24 cellular contexts compared by ENCODE assay signal in the genomic region with DNA sequence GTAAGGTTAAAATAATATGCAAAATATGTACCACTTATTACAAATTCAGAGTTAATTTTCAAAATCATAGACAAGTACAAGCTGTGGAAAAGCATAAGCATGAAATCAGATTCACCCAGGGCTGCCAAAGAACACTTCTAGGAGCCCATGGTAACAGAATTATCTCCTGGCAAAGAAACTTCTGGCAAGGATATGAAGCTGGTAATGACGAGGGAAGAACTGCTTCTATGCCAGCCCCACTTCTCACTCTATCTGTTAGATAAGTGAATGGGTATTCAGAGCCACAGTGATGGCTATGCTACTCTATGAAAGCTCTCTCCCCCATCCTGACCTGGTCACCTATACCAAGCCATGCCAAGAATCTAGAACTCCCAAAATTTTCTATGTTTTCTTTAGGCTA. TPM values are rescaled to one million over a fixed set of nuclear protein-coding genes. Genes with fewer than 3 reads are reported as not detected.
DNase-seq lines count a peak whose midpoint lies in the region; ATAC-seq and TF ChIP-seq lines count a peak whose summit lies in the region.
"Had no signal": no experiment of that assay in that cellular context is flagged by ENCODE, and none has a peak within 500 bp of the region (broad histone marks: within the 10 kb centered on the region; RNA-seq: fewer than 3 reads in every experiment).

No MANE protein-coding gene starts in this region.

- no peaks in the 10 kb centered on the region for H3K27me3 ChIP-seq in right atrium auricular region
- no peaks in the 10 kb centered on the region for H3K27me3 ChIP-seq in right cardiac atrium (ENCODE audit: control insufficient read depth, insufficient read depth)
- H3K27me3 ChIP-seq in prostate gland (replicated peaks; ENCODE audit: insufficient read depth), result no peaks in the 10 kb centered on the region
- H3K27me3 ChIP-seq: BE2C had no signal

- no peak for DNase-seq in Right ventricle myocardium superior
- DNase-seq in right atrium auricular region (ENCODE audit: low spot score), result no peak
- DNase-seq in fibroblast of peridontal ligament (ENCODE audit: extremely low read depth), result peak; percentile 23
- peak; percentile 5 to 37 (median 8) for DNase-seq in right cardiac atrium
- no peak for DNase-seq in putamen (ENCODE audit: low spot score)
- DNase-seq in prostate gland (ENCODE audit: low spot score), result no peak
- no peak for DNase-seq in activated T-cell treated with anti-CD3 and anti-CD28 coated beads, Interleukin-2, amount 50 U/mL, for 1 hour
- DNase-seq: BE2C; CD4-positive, CD25-positive, alpha-beta regulatory T cell; COR-L47; DMS 273 treated with DMSO at 0.1 percent for 48 hours; DND-41; Kasumi-1; NCI-H1092 treated with DMSO at 0.1 percent for 48 hours; NCI-H146; NCI-H2081; NCI-H2171 treated with DMSO at 0.1 percent for 48 hours; NCI-H510A; NCI-H748 treated with DMSO at 0.1 percent for 48 hours; PC-3 had no signal

- intact Hi-C loops in Right ventricle myocardium superior (cut with DNase I) (loop anchor here (10.0 kb wide), 2 partner anchors 121 to 181 kb away; no protein-coding TSS in a partner anchor), right cardiac atrium (cut with DNase I) (no loop called here), prostate gland (cut with DNase I) (no loop called here)

- 10% methylated on average over 1 of the region's 1 CpG for WGBS in right cardiac atrium
- 15% methylated on average over 1 of the region's 1 CpG for WGBS in prostate gland

- no peaks in the 10 kb centered on the region for H3K4me1 ChIP-seq in right atrium auricular region
- H3K4me1 ChIP-seq in right cardiac atrium (ENCODE audit: control insufficient read depth, insufficient read depth, low read length), result peaks cover 1% of the 10 kb centered on the region
- H3K4me1 ChIP-seq in prostate gland (replicated peaks), result no peaks in the 10 kb centered on the region
- H3K4me1 ChIP-seq: BE2C, HAP-1 had no signal

- H3K36me3 ChIP-seq in right atrium auricular region, result no peaks in the 10 kb centered on the region
- no peaks in the 10 kb centered on the region for H3K36me3 ChIP-seq in prostate gland
- H3K36me3 ChIP-seq: BE2C, HAP-1 had no signal

- H3K4me3 ChIP-seq in right atrium auricular region (no peak overlapping the region), right cardiac atrium (ENCODE audit: low read length) (no peak overlapping the region), prostate gland (no peak overlapping the region)
- H3K4me3 ChIP-seq: HAP-1 had no signal

- TF ChIP-seq POLR2A in prostate gland (IDR thresholded peaks at IDR 0.05), result no peak

- H3K9me3 ChIP-seq in right atrium auricular region, result peaks cover 0 to 10% of the 10 kb centered on the region in 2 donors
- H3K9me3 ChIP-seq in right cardiac atrium (ENCODE audit: control insufficient read depth, low read length), result no peaks in the 10 kb centered on the region
- no peaks in the 10 kb centered on the region for H3K9me3 ChIP-seq in prostate gland
- H3K9me3 ChIP-seq: BE2C, HAP-1 had no signal

- H3K27ac ChIP-seq in right atrium auricular region, result no peak overlapping the region
- H3K27ac ChIP-seq in right cardiac atrium (ENCODE audit: low read length), result no peak overlapping the region
- no peak overlapping the region for H3K27ac ChIP-seq in prostate gland

- ATAC-seq in Right ventricle myocardium superior (ENCODE audit: poor library complexity), result peak; percentile 97
- ATAC-seq in right cardiac atrium, result peak; percentile 97
- no peak for ATAC-seq in GM19452 (IDR thresholded peaks at IDR 0.05; ENCODE audit: unreplicated experiment)
- ATAC-seq: PC-3 had no signal

- TF ChIP-seq CTCF in right atrium auricular region (IDR thresholded peaks at IDR 0.05), result no peak
- TF ChIP-seq CTCF in prostate gland (IDR thresholded peaks at IDR 0.05), result no peak

RNA-seq across cellular contexts. Expression of a gene that starts 36.9 kb away (rescaled TPM):
- total RNA-seq in Right ventricle myocardium superior (11.4 TPM), right atrium auricular region (10 to 100 TPM in 1 of 2 donors, 1 to 10 TPM in 1; 7.0 to 10.7 TPM), right cardiac atrium (10 to 100 TPM; 13.9 to 16.0 (median 15.1) TPM), prostate gland (1 to 10 TPM; 4.1 to 6.0 TPM)
- 6.1 TPM for polyA plus RNA-seq in right cardiac atrium
- total RNA-seq: A172; CD4-positive, CD25-positive, alpha-beta regulatory T cell; PC-3; SK-MEL-5 had no signal
- polyA plus RNA-seq: CD4-positive, CD25-positive, alpha-beta regulatory T cell had no signal

Comparison
In these comparisons a context has a peak if more than half of its experiments do, and no peak if none do; other contexts are left out.
1. DNase-seq: peak in fibroblast of peridontal ligament (single experiment) and right cardiac atrium (3 of 3); none in Right ventricle myocardium superior (single experiment), right atrium auricular region (single experiment), putamen (single experiment), prostate gland (single experiment) and activated T-cell treated with anti-CD3 and anti-CD28 coated beads, Interleukin-2, amount 50 U/mL, for 1 hour (single experiment).